18 cellular contexts compared by ENCODE assay signal in the genomic region with DNA sequence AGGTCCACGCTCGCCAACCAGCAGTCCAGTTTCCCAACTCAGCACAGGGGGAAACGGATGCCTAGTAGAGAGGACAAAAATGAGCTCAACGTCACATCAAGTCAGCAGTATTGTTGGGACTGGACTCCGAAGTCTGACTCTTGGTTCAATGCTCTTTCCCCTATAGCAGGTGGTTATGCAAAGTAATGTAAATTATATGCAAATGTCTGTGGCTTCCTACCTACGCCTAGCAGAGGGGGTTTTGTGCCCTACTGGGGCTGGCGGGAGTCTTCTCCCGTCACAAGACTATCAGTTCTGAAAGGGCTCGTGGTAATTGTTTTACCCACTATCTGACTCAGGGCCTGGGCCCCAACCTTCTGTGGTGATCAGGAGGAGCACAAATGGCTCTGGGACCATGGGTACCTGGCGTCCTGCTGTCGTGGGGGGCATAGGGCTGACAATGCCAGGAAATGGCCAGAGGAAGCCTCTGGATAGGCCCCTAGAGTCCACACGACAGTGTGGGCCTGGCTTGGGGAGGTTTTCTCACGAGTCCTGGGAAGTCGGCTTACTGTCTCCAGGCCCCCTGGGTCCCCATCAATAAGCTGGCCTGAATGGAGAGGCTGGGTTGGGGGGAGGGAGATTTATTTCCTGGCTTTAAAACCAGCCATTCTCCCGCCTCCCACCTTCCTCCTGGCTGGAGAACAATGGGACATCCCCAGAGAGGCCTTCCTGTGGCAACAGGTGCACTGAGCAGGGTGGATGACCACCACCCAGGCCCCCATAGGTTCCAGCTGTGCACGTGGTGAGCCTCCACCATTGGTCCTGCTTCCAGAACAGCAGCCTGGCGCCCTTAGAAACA. TPM values are rescaled to one million over a fixed set of nuclear protein-coding genes. Genes with fewer than 3 reads are reported as not detected.
A peak's percentile ranks its signal among the peaks of the same experiment; 100 is the strongest.
DNase-seq lines count a peak whose midpoint lies in the region; ATAC-seq and TF ChIP-seq lines count a peak whose summit lies in the region.
"Had no signal": no experiment of that assay in that cellular context is flagged by ENCODE, and none has a peak within 500 bp of the region (broad histone marks: within the 10 kb centered on the region; RNA-seq: fewer than 3 reads in every experiment).

No MANE protein-coding gene starts in this region.

- H3K36me3 Mint-ChIP-seq in GM23338 (ENCODE audit: low read depth), result no peaks in the 10 kb centered on the region; the same call in 2 of the 3 replicates
- H3K36me3 Mint-ChIP-seq: activated naive CD4-positive, alpha-beta T cell treated with anti-CD3 and anti-CD28 coated beads, Interleukin-2, amount 50 U/mL, for 24 hours; natural killer cell treated with Interleukin-12 subunit alpha and Interleukin-12 subunit beta and Interleukin-15 and Interleukin-18, amount 100 ng/mL, for 72 hours had no signal

- no peak overlapping the region for H4K8ac ChIP-seq in neuronal stem cell (ENCODE audit: low read depth, low read length)

- peak overlapping the region; percentile 76 for H3K18ac ChIP-seq in neuronal stem cell (ENCODE audit: low read length)

- H3K9me3 Mint-ChIP-seq in GM23338, result no peaks in the 10 kb centered on the region
- H3K9me3 Mint-ChIP-seq: activated naive CD4-positive, alpha-beta T cell treated with anti-CD3 and anti-CD28 coated beads, Interleukin-2, amount 50 U/mL, for 24 hours; natural killer cell treated with Interleukin-12 subunit alpha and Interleukin-12 subunit beta and Interleukin-15 and Interleukin-18, amount 100 ng/mL, for 72 hours had no signal

- H3F3A ChIP-seq in GM23338 (replicated peaks; ENCODE audit: low read depth), result no peaks in the 10 kb centered on the region

- H3K36me3 ChIP-seq in GM23338 (ENCODE audit: insufficient read depth) (no peaks in the 10 kb centered on the region), neuronal stem cell (replicated peaks in 1 of 2; ENCODE audit: control insufficient read depth in 2 of 2, insufficient read depth in 2 of 2, low read length in 2 of 2) (no peaks in the 10 kb centered on the region)
- H3K36me3 ChIP-seq: ascending aorta, thoracic aorta had no signal

- no peaks in the 10 kb centered on the region for H3K27me3 ChIP-seq in GM23338 (ENCODE audit: insufficient read depth)
- peaks cover 0 to 13% (median 0%) of the 10 kb centered on the region in 3 experiments for H3K27me3 ChIP-seq in neuronal stem cell (ENCODE audit: control insufficient read depth in 3 of 3, insufficient read depth in 3 of 3, low read depth in 1 of 3, low read length in 3 of 3)
- H3K27me3 ChIP-seq: ascending aorta had no signal

- H3K79me2 ChIP-seq in GM23338 (replicated peaks; ENCODE audit: insufficient read depth), result peaks cover 19% of the 10 kb centered on the region

- peaks cover 56% of the 10 kb centered on the region for H3K4me1 Mint-ChIP-seq in GM23338
- H3K4me1 Mint-ChIP-seq: activated naive CD4-positive, alpha-beta T cell treated with anti-CD3 and anti-CD28 coated beads, Interleukin-2, amount 50 U/mL, for 24 hours had no signal

- H2AFZ ChIP-seq in GM23338 (no peak overlapping the region), neuronal stem cell (ENCODE audit: low read length) (no peak overlapping the region)

- H3K14ac ChIP-seq in neuronal stem cell (ENCODE audit: low read length), result no peak overlapping the region

- WGBS in neuronal stem cell (ENCODE audit: extremely low coverage in 2 of 2, insufficient read length in 2 of 2, insufficient replicate concordance in 1 of 2), 2 donors, result no CpG with 5 or more reads among the region's 17 CpGs

- peak overlapping the region; percentile 71 for H3K4me2 ChIP-seq in GM23338
- H3K4me2 ChIP-seq in neuronal stem cell (ENCODE audit: insufficient read depth, low read length, poor library complexity, severe bottlenecking), result no peak overlapping the region

- no peak overlapping the region for H2BK15ac ChIP-seq in neuronal stem cell (ENCODE audit: low read length)

- H3K4me3 Mint-ChIP-seq in GM23338, result no peak overlapping the region
- H3K4me3 Mint-ChIP-seq: activated naive CD4-positive, alpha-beta T cell treated with anti-CD3 and anti-CD28 coated beads, Interleukin-2, amount 50 U/mL, for 24 hours; natural killer cell treated with Interleukin-12 subunit alpha and Interleukin-12 subunit beta and Interleukin-15 and Interleukin-18, amount 100 ng/mL, for 72 hours had no signal

- H3K4me3 ChIP-seq in GM23338 (no peak overlapping the region), neuronal stem cell (ENCODE audit: low read length in 2 of 2) (no peak overlapping the region)
- H3K4me3 ChIP-seq: ascending aorta, psoas muscle, thoracic aorta had no signal

- no peaks in the 10 kb centered on the region for H3K9me3 ChIP-seq in neuronal stem cell (replicated peaks in 1 of 2; ENCODE audit: control insufficient read depth in 2 of 2, insufficient read depth in 1 of 2, low read depth in 1 of 2, low read length in 2 of 2)
- H3K9me3 ChIP-seq: ascending aorta, psoas muscle, thoracic aorta had no signal

- H3K9ac ChIP-seq in neuronal stem cell (ENCODE audit: low read depth, low read length, poor library complexity), result no peak overlapping the region

- no peaks in the 10 kb centered on the region for H3K9me2 ChIP-seq in GM23338 (ENCODE audit: insufficient read depth)

- H3K27me3 Mint-ChIP-seq in GM23338 (ENCODE audit: insufficient read depth, low read depth, poor library complexity), result peaks cover 13% of the 10 kb centered on the region

- no peak overlapping the region for H2BK120ac ChIP-seq in neuronal stem cell (ENCODE audit: low read depth, low read length)

- ATAC-seq in GM23338 (peak; percentile 74), HG02678 (IDR thresholded peaks at IDR 0.05; ENCODE audit: unreplicated experiment) (no peak)
- ATAC-seq: natural killer cell treated with Interleukin-12 subunit alpha and Interleukin-12 subunit beta and Interleukin-15 and Interleukin-18, amount 100 ng/mL, for 72 hours; PC-3; psoas muscle had no signal

- no peak for TF ChIP-seq CTCF in GM23338 (conservative IDR thresholded peaks at IDR 0.05; ENCODE audit: low read depth in 2 of 2)

- no peak overlapping the region for H3K4ac ChIP-seq in neuronal stem cell (ENCODE audit: low read length)

- H2BK5ac ChIP-seq in neuronal stem cell (ENCODE audit: low read length), result no peak overlapping the region

- H3K79me1 ChIP-seq in neuronal stem cell (ENCODE audit: low read depth, low read length), result no peaks in the 10 kb centered on the region

- no peak overlapping the region for H4K91ac ChIP-seq in neuronal stem cell (ENCODE audit: low read depth, low read length, poor library complexity)

- H4K20me1 ChIP-seq in GM23338 (replicated peaks; ENCODE audit: insufficient read depth), result peaks cover 2% of the 10 kb centered on the region

- no peak overlapping the region for H3K23ac ChIP-seq in neuronal stem cell (ENCODE audit: low read depth, low read length, poor library complexity)

- H2BK12ac ChIP-seq in neuronal stem cell (ENCODE audit: low read length), result no peak overlapping the region

- DNase-seq in GM23338 (ENCODE audit: low spot score), result no peak
- peak; percentile 53 for DNase-seq in NCI-H146 treated with DMSO at 0.1 percent for 48 hours (lab: John Stamatoyannopoulos, UW; ENCODE audit: unreplicated experiment)
- no peak for DNase-seq in epithelial cell of prostate (ENCODE audit: low read depth, low spot score)
- DNase-seq in neuronal stem cell (ENCODE audit: low spot score), result no peak
- DNase-seq in NK-92 treated with Interleukin-12 subunit alpha and Interleukin-12 subunit beta, amount 100 ng/mL, for 24 hours (lab: John Stamatoyannopoulos, UW), result no peak
- no peak for DNase-seq in HK-2 (ENCODE audit: unreplicated experiment)
- DNase-seq: activated CD4-positive, CD25-positive, alpha-beta regulatory T cell treated with anti-CD3 and anti-CD28 coated beads, Interleukin-2, amount 50 U/mL, for 72 hours; AML-193; head of caudate nucleus; NCI-H1436; NCI-H82; PC-3; psoas muscle had no signal

- H2AK5ac ChIP-seq in neuronal stem cell (ENCODE audit: low read depth, low read length), result peak overlapping the region; percentile 16

- H3K4me1 ChIP-seq in GM23338 (ENCODE audit: insufficient read depth), result peaks cover 19% of the 10 kb centered on the region
- H3K4me1 ChIP-seq in neuronal stem cell (ENCODE audit: control insufficient read depth in 2 of 2, insufficient read depth in 1 of 2, low read depth in 1 of 2, low read length in 2 of 2), result peaks cover 0 to 16% of the 10 kb centered on the region in 2 donors

- H3K27ac Mint-ChIP-seq in GM23338, result 0 out of 2 replicates have a peak overlapping the region, but pooled peaks have one; percentile 52
- H3K27ac Mint-ChIP-seq: activated naive CD4-positive, alpha-beta T cell treated with anti-CD3 and anti-CD28 coated beads, Interleukin-2, amount 50 U/mL, for 24 hours; natural killer cell treated with Interleukin-12 subunit alpha and Interleukin-12 subunit beta and Interleukin-15 and Interleukin-18, amount 100 ng/mL, for 72 hours had no signal

- H3K27ac ChIP-seq in GM23338 (ENCODE audit: low read depth) (0 out of 2 replicates have a peak overlapping the region, but pooled peaks have one; percentile 33), epithelial cell of prostate (peak overlapping the region; percentile 86), neuronal stem cell (replicated peaks; ENCODE audit: low read length) (peak overlapping the region; percentile 13)
- H3K27ac ChIP-seq: ascending aorta, psoas muscle, thoracic aorta had no signal

RNA-seq across cellular contexts. Expression of a gene that starts 41.8 kb away (rescaled TPM):
- total RNA-seq in GM23338 (2014; rRNA removed; shearing (Covaris generic)), result 25.2 and 31.2 TPM in 2 replicates
- 8.0 and 8.7 TPM in 2 replicates for polyA plus RNA-seq in GM23338 (2016; fragmentation: Nextera tagmentation; extraction: Ambion mirVana)
- polyA plus RNA-seq in neuronal stem cell (2013, experiment 1 of 2), result 2.8 TPM
- polyA plus RNA-seq in neuronal stem cell (2013, experiment 2 of 2), result 2.8 TPM

Comparison
In these comparisons a context has a peak if more than half of its experiments do, and no peak if none do; other contexts are left out.
1. H3K27ac ChIP-seq: peak in every context shown above with its lines; median percentile 86 in epithelial cell of prostate; 33 in GM23338; 13 in neuronal stem cell.